Comparison of ENCODE assay signal across 8 cellular contexts in the genomic region with DNA sequence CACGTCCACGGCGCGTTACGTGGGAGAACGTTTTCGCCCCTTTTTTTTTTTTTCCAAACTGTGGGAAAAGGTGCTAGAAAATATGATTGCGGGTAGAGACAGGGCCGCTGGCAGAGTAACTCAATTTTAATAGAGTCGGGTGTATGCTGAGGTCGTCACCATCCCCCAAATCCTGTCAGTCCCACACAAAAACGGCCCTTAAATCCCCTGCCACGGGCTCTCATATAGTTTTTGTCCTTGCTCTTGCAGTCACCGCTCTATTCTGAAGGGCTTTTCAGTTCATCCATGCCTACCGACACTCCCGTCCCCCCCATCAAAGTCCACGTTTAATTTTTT. TPM values are rescaled to one million over a fixed set of nuclear protein-coding genes. Genes with fewer than 3 reads are reported as not detected.
DNase-seq lines count a peak whose midpoint lies in the region; ATAC-seq, FAIRE-seq and TF ChIP-seq lines count a peak whose summit lies in the region.

No MANE protein-coding gene starts in this region.

- no peaks in the 10 kb centered on the region for H3K4me1 ChIP-seq in hepatocyte (ENCODE audit: insufficient read depth)

- no peaks in the 10 kb centered on the region for H3K36me3 ChIP-seq in hepatocyte (replicated peaks; ENCODE audit: insufficient read depth, low read depth)

- no peaks in the 10 kb centered on the region for H3K9me3 ChIP-seq in hepatocyte (ENCODE audit: low read depth)

- H4K20me1 ChIP-seq in hepatocyte (ENCODE audit: insufficient read depth, poor library complexity, severe bottlenecking) = peaks cover 10% of the 10 kb centered on the region

- peak overlapping the region; percentile 88 for H3K4me3 Mint-ChIP-seq in activated T-cell treated with anti-CD3 and anti-CD28 coated beads, Interleukin-2, amount 50 U/mL, for 24 hours
- H3K4me3 Mint-ChIP-seq in activated T-helper 1 cell treated with anti-CD3 and anti-CD28 coated beads, Interleukin-12 subunit alpha, Interleukin-12 subunit beta, Interleukin-2, Interleukin-4 antibody, amounts not matched to agents 30 ng/mL and 10 ng/mL and 1 ng/mL, durations not matched to agents 14 hours and 24 hours and 36 hours = peak overlapping the region; percentile 87
- H3K4me3 Mint-ChIP-seq in stimulated activated effector memory CD8-positive, alpha-beta T cell treated with anti-CD3 and anti-CD28 coated beads, Interleukin-12 subunit alpha, Interleukin-12 subunit beta, amount 100 ng/mL, for 72 hours = peak overlapping the region; percentile 76

- FAIRE-seq in H54 (lab: Jason Lieb, UNC) = no peak

- peaks cover 14% of the 10 kb centered on the region for H3K36me3 Mint-ChIP-seq in activated T-cell treated with anti-CD3 and anti-CD28 coated beads, Interleukin-2, amount 50 U/mL, for 24 hours (ENCODE audit: low read depth)
- no peaks in the 10 kb centered on the region for H3K36me3 Mint-ChIP-seq in activated T-helper 1 cell treated with anti-CD3 and anti-CD28 coated beads, Interleukin-12 subunit alpha, Interleukin-12 subunit beta, Interleukin-2, Interleukin-4 antibody, amounts not matched to agents 30 ng/mL and 10 ng/mL and 1 ng/mL, durations not matched to agents 14 hours and 24 hours and 36 hours (ENCODE audit: low read depth)
- H3K36me3 Mint-ChIP-seq in stimulated activated effector memory CD8-positive, alpha-beta T cell treated with anti-CD3 and anti-CD28 coated beads, Interleukin-12 subunit alpha, Interleukin-12 subunit beta, amount 100 ng/mL, for 72 hours = peaks cover 19% of the 10 kb centered on the region

- peak overlapping the region; percentile 99 for H3K27ac ChIP-seq in hepatocyte

- no peaks in the 10 kb centered on the region for H3K9me3 Mint-ChIP-seq in activated T-cell treated with anti-CD3 and anti-CD28 coated beads, Interleukin-2, amount 50 U/mL, for 24 hours
- no peaks in the 10 kb centered on the region for H3K9me3 Mint-ChIP-seq in activated T-helper 1 cell treated with anti-CD3 and anti-CD28 coated beads, Interleukin-12 subunit alpha, Interleukin-12 subunit beta, Interleukin-2, Interleukin-4 antibody, amounts not matched to agents 30 ng/mL and 10 ng/mL and 1 ng/mL, durations not matched to agents 14 hours and 24 hours and 36 hours
- no peaks in the 10 kb centered on the region for H3K9me3 Mint-ChIP-seq in stimulated activated effector memory CD8-positive, alpha-beta T cell treated with anti-CD3 and anti-CD28 coated beads, Interleukin-12 subunit alpha, Interleukin-12 subunit beta, amount 100 ng/mL, for 72 hours

- peak overlapping the region; percentile 62 for H2AFZ ChIP-seq in hepatocyte

- H3K27me3 ChIP-seq in hepatocyte = no peaks in the 10 kb centered on the region

- no peak for TF ChIP-seq CTCF in hepatocyte (IDR thresholded peaks at IDR 0.05; ENCODE audit: poor library complexity)

- peaks cover 55% of the 10 kb centered on the region for H3K4me1 Mint-ChIP-seq in activated T-cell treated with anti-CD3 and anti-CD28 coated beads, Interleukin-2, amount 50 U/mL, for 24 hours (ENCODE audit: low read depth)
- peaks cover 30% of the 10 kb centered on the region for H3K4me1 Mint-ChIP-seq in activated T-helper 1 cell treated with anti-CD3 and anti-CD28 coated beads, Interleukin-12 subunit alpha, Interleukin-12 subunit beta, Interleukin-2, Interleukin-4 antibody, amounts not matched to agents 30 ng/mL and 10 ng/mL and 1 ng/mL, durations not matched to agents 14 hours and 24 hours and 36 hours (ENCODE audit: low read depth)
- peaks cover 17% of the 10 kb centered on the region for H3K4me1 Mint-ChIP-seq in stimulated activated effector memory CD8-positive, alpha-beta T cell treated with anti-CD3 and anti-CD28 coated beads, Interleukin-12 subunit alpha, Interleukin-12 subunit beta, amount 100 ng/mL, for 72 hours

- H3K4me3 ChIP-seq in hepatocyte = peak overlapping the region; percentile 11

- peaks cover 33% of the 10 kb centered on the region for H3K27me3 Mint-ChIP-seq in activated T-cell treated with anti-CD3 and anti-CD28 coated beads, Interleukin-2, amount 50 U/mL, for 24 hours
- H3K27me3 Mint-ChIP-seq in activated T-helper 1 cell treated with anti-CD3 and anti-CD28 coated beads, Interleukin-12 subunit alpha, Interleukin-12 subunit beta, Interleukin-2, Interleukin-4 antibody, amounts not matched to agents 30 ng/mL and 10 ng/mL and 1 ng/mL, durations not matched to agents 14 hours and 24 hours and 36 hours (ENCODE audit: insufficient read depth) = no peaks in the 10 kb centered on the region

- peak; percentile 1 for ATAC-seq in stimulated activated effector memory CD8-positive, alpha-beta T cell treated with anti-CD3 and anti-CD28 coated beads, Interleukin-12 subunit alpha, Interleukin-12 subunit beta, amount 100 ng/mL, for 72 hours
- ATAC-seq in HG03135 (IDR thresholded peaks at IDR 0.05; ENCODE audit: unreplicated experiment) = no peak

- peak overlapping the region; percentile 97 for H3K27ac Mint-ChIP-seq in activated T-cell treated with anti-CD3 and anti-CD28 coated beads, Interleukin-2, amount 50 U/mL, for 24 hours
- H3K27ac Mint-ChIP-seq in activated T-helper 1 cell treated with anti-CD3 and anti-CD28 coated beads, Interleukin-12 subunit alpha, Interleukin-12 subunit beta, Interleukin-2, Interleukin-4 antibody, amounts not matched to agents 30 ng/mL and 10 ng/mL and 1 ng/mL, durations not matched to agents 14 hours and 24 hours and 36 hours = peak overlapping the region; percentile 90
- H3K27ac Mint-ChIP-seq in stimulated activated effector memory CD8-positive, alpha-beta T cell treated with anti-CD3 and anti-CD28 coated beads, Interleukin-12 subunit alpha, Interleukin-12 subunit beta, amount 100 ng/mL, for 72 hours = peak overlapping the region; percentile 94

- H3K9me2 ChIP-seq in hepatocyte (replicated peaks; ENCODE audit: insufficient read depth) = no peaks in the 10 kb centered on the region

- DNase-seq in activated T-cell treated with anti-CD3 and anti-CD28 coated beads, Interleukin-2, amount 50 U/mL, for 24 hours = no peak
- no peak for DNase-seq in activated T-cell treated with anti-CD3 and anti-CD28 coated beads, Interleukin-2, amount 50 U/mL, for 1 hour
- DNase-seq in activated T-helper 1 cell treated with anti-CD3 and anti-CD28 coated beads, Interleukin-12 subunit alpha, Interleukin-12 subunit beta, Interleukin-2, Interleukin-4 antibody, amounts not matched to agents 30 ng/mL and 10 ng/mL and 1 ng/mL, durations not matched to agents 14 hours and 24 hours and 36 hours (ENCODE audit: low spot score) = no peak
- DNase-seq in hepatocyte (ENCODE audit: low spot score) = no peak
- DNase-seq in stimulated activated effector memory CD8-positive, alpha-beta T cell treated with anti-CD3 and anti-CD28 coated beads, Interleukin-12 subunit alpha, Interleukin-12 subunit beta, amount 100 ng/mL, for 72 hours (ENCODE audit: low spot score in 2 of 2) = no peak
- DNase-seq in H54 (ENCODE audit: insufficient read length, low spot score) = no peak
- no peak for DNase-seq in NCI-H1436 treated with DMSO at 0.1 percent for 48 hours (lab: John Stamatoyannopoulos, UW)

- peaks cover 38% of the 10 kb centered on the region for H3K79me2 ChIP-seq in hepatocyte

- intact Hi-C loops in activated T-helper 1 cell treated with anti-CD3 and anti-CD28 coated beads, Interleukin-12 subunit alpha, Interleukin-12 subunit beta, Interleukin-2, Interleukin-4 antibody, amounts not matched to agents 30 ng/mL and 10 ng/mL and 1 ng/mL, durations not matched to agents 14 hours and 24 hours and 36 hours (cut with micrococcal nuclease) = loop anchor here (1.0 to 5.0 kb wide), 2 partner anchors 58 to 601 kb away; no protein-coding TSS in a partner anchor

- no peak for TF ChIP-seq POLR2A in H54 (IDR thresholded peaks at IDR 0.05; ENCODE audit: low read depth, low read length)

- peak overlapping the region; percentile 80 for H3K4me2 ChIP-seq in hepatocyte

- WGBS in hepatocyte (ENCODE audit: low lambda C conversion rate, missing lambda C conversion rate) = 43% methylated on average over 17 of the region's 17 CpGs

RNA-seq across cellular contexts. Expression of gene MED14, which starts 0.8 kb away (rescaled TPM):
- total RNA-seq in activated T-helper 1 cell treated with anti-CD3 and anti-CD28 coated beads, Interleukin-12 subunit alpha, Interleukin-12 subunit beta, Interleukin-2, Interleukin-4 antibody, amounts not matched to agents 30 ng/mL and 10 ng/mL and 1 ng/mL, durations not matched to agents 14 hours and 24 hours and 36 hours = 36.4 and 40.9 TPM in 2 replicates
- 27.4 and 31.9 TPM in 2 replicates for total RNA-seq in hepatocyte
- polyA plus RNA-seq in hepatocyte = 8.5 and 16.0 TPM in 2 replicates
